ENCODE assay signal across 15 cellular contexts in the genomic region with DNA sequence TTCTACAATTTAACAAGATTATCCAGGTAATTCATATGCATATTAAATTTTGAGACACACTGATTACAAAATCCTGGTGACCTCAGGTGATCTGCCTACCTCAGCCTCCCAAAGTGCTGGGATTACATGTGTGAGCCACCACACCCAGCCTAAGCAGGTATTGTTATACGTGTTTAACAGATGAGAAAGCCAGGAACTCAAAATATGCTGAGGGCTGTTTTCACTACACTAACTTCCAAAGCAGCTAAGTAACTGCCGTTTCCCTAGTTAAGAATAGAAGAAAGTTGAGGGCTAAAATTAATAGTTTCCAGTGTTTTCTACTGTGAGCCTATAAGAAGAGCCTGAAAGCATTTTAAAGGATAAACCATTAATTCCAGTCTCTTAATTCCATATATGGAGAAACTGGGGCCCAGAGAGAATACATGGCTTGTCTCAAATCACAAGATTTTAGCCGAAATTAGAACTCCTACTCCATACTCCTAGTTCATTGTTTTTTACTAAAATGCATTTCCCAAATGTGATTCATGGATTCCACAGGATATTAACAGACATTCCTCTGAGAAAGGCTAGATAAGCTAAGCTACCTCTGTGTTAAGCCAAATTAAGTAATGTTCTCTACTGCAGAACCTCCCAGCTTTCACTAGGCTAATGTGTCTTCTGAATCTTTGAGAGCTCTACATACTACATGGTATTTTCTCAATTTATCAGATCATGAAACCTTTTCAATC. TPM values are rescaled to one million over a fixed set of nuclear protein-coding genes. Genes with fewer than 3 reads are reported as not detected.
DNase-seq lines count a peak whose midpoint lies in the region; ATAC-seq and TF ChIP-seq lines count a peak whose summit lies in the region.
"Had no signal": no experiment of that assay in that cellular context is flagged by ENCODE, and none has a peak within 500 bp of the region (broad histone marks: within the 10 kb centered on the region; RNA-seq: fewer than 3 reads in every experiment).

No MANE protein-coding gene starts in this region.

- H4K5ac ChIP-seq in IMR-90 (ENCODE audit: low read depth, low read length), result peak overlapping the region; percentile 96

- H3K4me1 ChIP-seq in IMR-90 (ENCODE audit: control insufficient read depth, insufficient read depth, low read length) (peaks cover 7% of the 10 kb centered on the region), esophagus muscularis mucosa (no peaks in the 10 kb centered on the region)
- H3K4me1 ChIP-seq: neural progenitor cell had no signal

- no peaks in the 10 kb centered on the region for H3K79me1 ChIP-seq in IMR-90 (ENCODE audit: low read depth in 1 of 2, low read length in 2 of 2)

- H2BK15ac ChIP-seq in IMR-90 (ENCODE audit: low read depth, low read length), result peak overlapping the region; percentile 99

- peak overlapping the region; percentile 79 for H3K56ac ChIP-seq in IMR-90 (ENCODE audit: extremely low read depth, insufficient read depth, low read length)

- no peak for TF ChIP-seq RAD21 in IMR-90 (IDR thresholded peaks at IDR 0.05; ENCODE audit: low read length)

- H3K4ac ChIP-seq in IMR-90 (ENCODE audit: low read depth, low read length), result peak overlapping the region; percentile 98

- H3K23ac ChIP-seq in IMR-90 (ENCODE audit: low read depth, low read length), result peak overlapping the region; percentile 87

- H2BK120ac ChIP-seq in IMR-90 (ENCODE audit: low read depth, low read length), result peak overlapping the region; percentile 96

- no peak overlapping the region for H3K4me3 Mint-ChIP-seq in mesothelial cell of epicardium
- H3K4me3 Mint-ChIP-seq: activated CD4-positive, alpha-beta T cell treated with anti-CD3 and anti-CD28 coated beads, Interleukin-2, amount 10 ng/mL, durations not matched to agents 7 days and 5 days; neural progenitor cell; stimulated activated naive CD8-positive, alpha-beta T cell treated with anti-CD3 and anti-CD28 coated beads, Interleukin-15, Interleukin-2, amounts not matched to agents 100 ng/mL and 50 ng/mL, for 24 hours had no signal

- H3K14ac ChIP-seq in IMR-90 (replicated peaks; ENCODE audit: low read depth, low read length), result peak overlapping the region; percentile 95

- BruUV-seq in IMR-90 (replicated peaks; lab: Mats Ljungman, UMichigan), result no TSS peak

- CTCF ChIA-PET in IMR-90 (lab: Yijun Ruan, JAX), result interaction anchor here (1.1 kb wide), 1 partner anchor 153 kb away, joined by 4 read pairs; no protein-coding TSS in a partner anchor

- TF ChIP-seq CTCF in IMR-90 (conservative IDR thresholded peaks at IDR 0.05; ENCODE audit: low read depth, low read length), result no peak
- no peak for TF ChIP-seq CTCF in mesothelial cell of epicardium (IDR thresholded peaks at IDR 0.05; ENCODE audit: unreplicated experiment)
- TF ChIP-seq CTCF in esophagus muscularis mucosa (IDR thresholded peaks at IDR 0.05), result no peak

- ATAC-seq in IMR-90 (ENCODE audit: low read depth), result peak; percentile 89
- ATAC-seq in GM19463 (IDR thresholded peaks at IDR 0.05; ENCODE audit: unreplicated experiment), result no peak
- ATAC-seq in HG03342 (IDR thresholded peaks at IDR 0.05; ENCODE audit: unreplicated experiment), result no peak
- no peak for ATAC-seq in GM21717 (IDR thresholded peaks at IDR 0.05; ENCODE audit: unreplicated experiment)
- ATAC-seq: GM12878 had no signal

- H2AK5ac ChIP-seq in IMR-90 (ENCODE audit: low read depth, low read length), result peak overlapping the region; percentile 94

- peak overlapping the region; percentile 93 for H3K9ac ChIP-seq in IMR-90 (ENCODE audit: low read depth, low read length)
- H3K9ac ChIP-seq: neural progenitor cell had no signal

- no peaks in the 10 kb centered on the region for H4K20me1 ChIP-seq in IMR-90 (ENCODE audit: insufficient read depth, low read length)

- peak overlapping the region; percentile 100 for H3K27ac ChIP-seq in IMR-90 (ENCODE audit: insufficient read depth, low read length)
- no peak overlapping the region for H3K27ac ChIP-seq in esophagus muscularis mucosa (replicated peaks in 1 of 4)
- H3K27ac ChIP-seq: neural progenitor cell had no signal

- H3K9me1 ChIP-seq in IMR-90 (ENCODE audit: insufficient read depth, low read length), result peaks cover 6% of the 10 kb centered on the region

- no peak overlapping the region for H2AK9ac ChIP-seq in IMR-90 (replicated peaks; ENCODE audit: low read depth, low read length, poor library complexity)

- H3K27me3 ChIP-seq in IMR-90 (ENCODE audit: control insufficient read depth, insufficient read depth, low read length) (no peaks in the 10 kb centered on the region), esophagus muscularis mucosa (no peaks in the 10 kb centered on the region)
- H3K27me3 ChIP-seq: neural progenitor cell had no signal

- peak overlapping the region; percentile 89 for H3K27ac Mint-ChIP-seq in mesothelial cell of epicardium
- H3K27ac Mint-ChIP-seq: activated CD4-positive, alpha-beta T cell treated with anti-CD3 and anti-CD28 coated beads, Interleukin-2, amount 10 ng/mL, durations not matched to agents 7 days and 5 days; neural progenitor cell; stimulated activated naive CD8-positive, alpha-beta T cell treated with anti-CD3 and anti-CD28 coated beads, Interleukin-15, Interleukin-2, amounts not matched to agents 100 ng/mL and 50 ng/mL, for 24 hours had no signal

- peak overlapping the region; percentile 99 for H3K18ac ChIP-seq in IMR-90 (ENCODE audit: low read depth, low read length)

- no peak for TF ChIP-seq EP300 in esophagus muscularis mucosa (IDR thresholded peaks at IDR 0.05)

- no CpG with 5 or more reads among the region's 3 CpGs for WGBS in IMR-90 (ENCODE audit: extremely low coverage in 2 of 2, insufficient read length in 1 of 2), 2 experiments
- WGBS in esophagus muscularis mucosa, result 57% methylated on average over 3 of the region's 3 CpGs

- peak overlapping the region; percentile 58 for H3K4me2 ChIP-seq in IMR-90 (ENCODE audit: low read depth, low read length)
- H3K4me2 ChIP-seq: neural progenitor cell had no signal

- H3K27me3 Mint-ChIP-seq in mesothelial cell of epicardium (ENCODE audit: low read depth), result peaks cover 2% of the 10 kb centered on the region
- H3K27me3 Mint-ChIP-seq: stimulated activated naive CD8-positive, alpha-beta T cell treated with anti-CD3 and anti-CD28 coated beads, Interleukin-15, Interleukin-2, amounts not matched to agents 100 ng/mL and 50 ng/mL, for 24 hours had no signal

- H3K36me3 ChIP-seq in IMR-90 (ENCODE audit: control insufficient read depth, insufficient read depth, low read length) (no peaks in the 10 kb centered on the region), esophagus muscularis mucosa (no peaks in the 10 kb centered on the region)
- H3K36me3 ChIP-seq: neural progenitor cell had no signal

- H2BK5ac ChIP-seq in IMR-90 (ENCODE audit: low read depth, low read length, poor library complexity, severe bottlenecking), result peak overlapping the region; percentile 93

- H2BK20ac ChIP-seq in IMR-90 (ENCODE audit: low read depth, low read length), result peak overlapping the region; percentile 99

- POLR2A ChIA-PET in IMR-90 (lab: Charles Lee; ENCODE audit: unreplicated experiment), result no interaction called here

- peaks cover 29% of the 10 kb centered on the region for H3K9me3 Mint-ChIP-seq in mesothelial cell of epicardium

- H2AFZ ChIP-seq in IMR-90 (replicated peaks; ENCODE audit: low read length, poor library complexity), result peak overlapping the region; percentile 80
- H2AFZ ChIP-seq: neural progenitor cell had no signal

- intact Hi-C loops in IMR-90 (cut with micrococcal nuclease) (no loop called here), esophagus muscularis mucosa (cut with DNase I) (no loop called here)

- H4K91ac ChIP-seq in IMR-90 (ENCODE audit: insufficient read depth, low read depth, low read length), result peak overlapping the region; percentile 97

- peak overlapping the region; percentile 92 to 94 for H4K8ac ChIP-seq in IMR-90 (ENCODE audit: low read depth in 2 of 2, low read length in 2 of 2)

- H3K36me3 Mint-ChIP-seq in mesothelial cell of epicardium, result no peaks in the 10 kb centered on the region

- dilution Hi-C loops in IMR-90 (cut with HindIII; ENCODE audit: low sequenced_read_pairs, unreplicated experiment), result no loop called here

- peaks cover 8% of the 10 kb centered on the region for H3K4me1 Mint-ChIP-seq in mesothelial cell of epicardium
- H3K4me1 Mint-ChIP-seq: activated CD4-positive, alpha-beta T cell treated with anti-CD3 and anti-CD28 coated beads, Interleukin-2, amount 10 ng/mL, durations not matched to agents 7 days and 5 days; neural progenitor cell had no signal

- H3K4me3 ChIP-seq in IMR-90 (ENCODE audit: insufficient read depth, low read depth, low read length), result no peak overlapping the region
- H3K4me3 ChIP-seq in esophagus muscularis mucosa, result no peak overlapping the region
- H3K4me3 ChIP-seq: GM12878, neural progenitor cell had no signal

- no peak for TF ChIP-seq POLR2A in IMR-90 (IDR thresholded peaks at IDR 0.05; ENCODE audit: low read depth, low read length)
- TF ChIP-seq POLR2A in esophagus muscularis mucosa (IDR thresholded peaks at IDR 0.05; ENCODE audit: low read depth), result no peak

- DNase-seq in AG08395 (ENCODE audit: low spot score) (peak; percentile 72), IMR-90 (peak; percentile 85), dermis blood vessel endothelial cell (peak; percentile 77), mesothelial cell of epicardium (ENCODE audit: low spot score in 2 of 2, unreplicated experiment in 2 of 2) (no peak), esophagus muscularis mucosa (ENCODE audit: extremely low spot score) (no peak)
- DNase-seq: activated CD4-positive, alpha-beta T cell treated with anti-CD3 and anti-CD28 coated beads, Interleukin-2, amount 10 ng/mL, durations not matched to agents 7 days and 5 days; effector CD8-positive, alpha-beta T cell; NCI-H1092 treated with DMSO at 0.1 percent for 48 hours; NCI-H82 had no signal

- in situ Hi-C loops in IMR-90 (cut with MboI; ENCODE audit: low sequenced_read_pairs), result no loop called here

- H3K9me3 ChIP-seq in IMR-90 (ENCODE audit: control insufficient read depth, insufficient read depth, low read length), result no peaks in the 10 kb centered on the region
- H3K9me3 ChIP-seq in esophagus muscularis mucosa, result peaks cover 0 to 6% (median 2%) of the 10 kb centered on the region in 4 donors

RNA-seq across cellular contexts. Expression of gene AVEN, which starts 17.0 kb away (rescaled TPM):
- total RNA-seq in IMR-90 (2012; rRNA removed), result 17.6 and 26.4 TPM in 2 replicates
- 8.2 and 9.1 TPM in 2 replicates for polyA plus RNA-seq in IMR-90 (2012; rRNA removed)
- polyA plus RNA-seq in IMR-90 (2012; cell fraction: cytosol; rRNA removed), result 3.0 and 7.7 TPM in 2 replicates
- polyA plus RNA-seq in IMR-90 (2012; cell fraction: nucleus; rRNA removed; ENCODE audit: low replicate concordance), result 0.95 and 6.8 TPM in 2 replicates
- total RNA-seq in dermis blood vessel endothelial cell, result 23.9 and 32.2 TPM in 2 replicates
- 6.8 to 8.6 TPM (median 7.7 TPM) in 3 replicates for total RNA-seq in mesothelial cell of epicardium
- total RNA-seq in esophagus muscularis mucosa, result 10 to 100 TPM; 18.2 to 30.9 (median 27.6) TPM

RNA-seq across cellular contexts. Expression of gene EMC7, which starts 45.6 kb away (rescaled TPM):
- total RNA-seq in IMR-90 (2012; rRNA removed) (46.6 and 58.6 TPM in 2 replicates), dermis blood vessel endothelial cell (23.7 and 37.1 TPM in 2 replicates), mesothelial cell of epicardium (35.0 to 35.4 TPM (median 35.3 TPM) in 3 replicates), esophagus muscularis mucosa (10 to 100 TPM; 38.6 to 47.1 (median 42.4) TPM)
- polyA plus RNA-seq in IMR-90 (2012; rRNA removed), result 66.8 and 76.4 TPM in 2 replicates
- polyA plus RNA-seq in IMR-90 (2012; cell fraction: cytosol; rRNA removed), result 20.0 and 31.5 TPM in 2 replicates
- polyA plus RNA-seq in IMR-90 (2012; cell fraction: nucleus; rRNA removed; ENCODE audit: low replicate concordance), result 3.0 and 27.9 TPM in 2 replicates

RNA-seq across cellular contexts. Expression of gene PGBD4, which starts 45.9 kb away (rescaled TPM):
- 1.3 and 1.9 TPM in 2 replicates for total RNA-seq in IMR-90 (2012; rRNA removed)
- 0.75 and 0.89 TPM in 2 replicates for polyA plus RNA-seq in IMR-90 (2012; rRNA removed)
- polyA plus RNA-seq in IMR-90 (2012; cell fraction: cytosol; rRNA removed), result 0.15 and 0.16 TPM in 2 replicates
- 0.14 and 0.73 TPM in 2 replicates for polyA plus RNA-seq in IMR-90 (2012; cell fraction: nucleus; rRNA removed; ENCODE audit: low replicate concordance)
- total RNA-seq in dermis blood vessel endothelial cell, result 1.2 and 1.3 TPM in 2 replicates
- 1.4 to 1.5 TPM (median 1.5 TPM) in 3 replicates for total RNA-seq in mesothelial cell of epicardium
- 1 to 10 TPM in 3 of 4 donors, under 1 TPM in 1; 0.66 to 1.7 (median 1.2) TPM for total RNA-seq in esophagus muscularis mucosa

Comparison
In these comparisons a context has a peak if more than half of its experiments do, and no peak if none do; other contexts are left out.
1. DNase-seq: peak in AG08395 (single experiment), IMR-90 (single experiment) and dermis blood vessel endothelial cell (single experiment); none in mesothelial cell of epicardium (0 of 2) and esophagus muscularis mucosa (single experiment).